Comparison of ENCODE assay signal across 24 cellular contexts in the genomic region with DNA sequence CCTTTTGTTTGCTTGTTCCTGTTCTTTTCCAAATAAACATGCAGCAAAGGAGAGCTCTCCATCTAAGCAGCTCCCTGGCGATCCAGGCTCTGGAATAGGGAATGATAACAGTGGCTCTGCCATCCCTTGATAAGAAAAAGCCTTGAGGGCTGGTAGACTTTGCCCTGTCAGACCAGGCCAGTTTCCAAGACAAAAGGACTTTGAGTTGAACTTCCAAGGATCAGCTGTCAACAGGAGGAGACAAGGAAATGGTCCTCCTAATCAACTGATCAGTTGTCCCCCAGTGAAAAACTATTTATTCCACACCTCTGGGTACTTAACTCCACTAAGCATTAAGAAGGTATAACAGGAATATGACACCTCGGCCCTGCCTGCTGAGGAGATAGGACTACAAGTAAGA.
A peak's percentile ranks its signal among the peaks of the same experiment; 100 is the strongest.
DNase-seq lines count a peak whose midpoint lies in the region; ATAC-seq and TF ChIP-seq lines count a peak whose summit lies in the region.
"Had no signal": no experiment of that assay in that cellular context is flagged by ENCODE, and none has a peak within 500 bp of the region (broad histone marks: within the 10 kb centered on the region; RNA-seq: fewer than 3 reads in every experiment).

No MANE protein-coding gene starts in this region.

- peak overlapping the region in 2 of 3 experiments; percentile 30 to 99 for H3K27ac Mint-ChIP-seq in nephron
- H3K27ac Mint-ChIP-seq: CD4-positive, alpha-beta T cell had no signal

- H3K27ac ChIP-seq in 22Rv1, result peak overlapping the region; percentile 46
- H3K27ac ChIP-seq in body of pancreas, result no peak overlapping the region
- H3K27ac ChIP-seq: BLaER1, HL-60, PC-9, SJSA1 had no signal

- peaks cover 0 to 7% of the 10 kb centered on the region in 2 donors for H3K36me3 ChIP-seq in body of pancreas (replicated peaks in 1 of 2; ENCODE audit: insufficient read depth in 1 of 2, low read depth in 2 of 2)
- H3K36me3 ChIP-seq: BLaER1, HAP-1 had no signal

- H3K4me3 ChIP-seq in body of pancreas, result no peak overlapping the region
- H3K4me3 ChIP-seq: BLaER1, HAP-1, MG63, PC-9, SJSA1 had no signal

- DNase-seq in left colon (no peak), body of pancreas (no peak), posterior cingulate gyrus (no peak), HuH-7 (ENCODE audit: low spot score) (no peak)
- DNase-seq: CD4-positive, alpha-beta T cell; GOT3; HFFc6; KBM-7; MG63; NCI-H1105 treated with DMSO at 0.1 percent for 48 hours; NCI-H146; NCI-H1930; NCI-H2227 treated with DMSO at 0.1 percent for 48 hours; NCI-H526 treated with DMSO at 0.1 percent for 48 hours; PC-9 had no signal

- H3K9me3 ChIP-seq in body of pancreas, result no peaks in the 10 kb centered on the region
- H3K9me3 ChIP-seq: BLaER1, HAP-1, MG63, SJSA1 had no signal

- 56 to 57% methylated on average over 2 of the region's 2 CpGs for WGBS in body of pancreas, 2 donors

- no peaks in the 10 kb centered on the region for H3K4me1 ChIP-seq in body of pancreas
- H3K4me1 ChIP-seq: BLaER1, HAP-1 had no signal

- no peak for ATAC-seq in SK-N-SH treated with all-trans-retinoic acid at 6 μM for 48 hours
- peak; percentile 72 for ATAC-seq in left colon
- no peak for ATAC-seq in body of pancreas
- ATAC-seq in GM19397 (IDR thresholded peaks at IDR 0.05; ENCODE audit: unreplicated experiment), result no peak
- ATAC-seq: Right ventricle myocardium inferior had no signal

- H3K4me1 Mint-ChIP-seq in nephron, result peaks cover 33% of the 10 kb centered on the region

- intact Hi-C loops in left colon (cut with DNase I, micrococcal nuclease) (no loop called here), body of pancreas (cut with DNase I) (no loop called here), posterior cingulate gyrus (cut with DNase I) (no loop called here)

- peaks cover 46% of the 10 kb centered on the region for H3K36me3 Mint-ChIP-seq in nephron (ENCODE audit: low read depth)

- H3K4me3 Mint-ChIP-seq in nephron, result no peak overlapping the region
- H3K4me3 Mint-ChIP-seq: CD4-positive, alpha-beta T cell; HFFc6 had no signal

- no peaks in the 10 kb centered on the region for H3K9me3 Mint-ChIP-seq in nephron
- H3K9me3 Mint-ChIP-seq: CD4-positive, alpha-beta T cell; HFFc6 had no signal

- TF ChIP-seq CTCF in 22Rv1 (IDR thresholded peaks at IDR 0.05), result no peak
- no peak for TF ChIP-seq CTCF in nephron (IDR thresholded peaks at IDR 0.05; ENCODE audit: unreplicated experiment in 3 of 3)
- TF ChIP-seq CTCF in body of pancreas (IDR thresholded peaks at IDR 0.05), result no peak

- H3K27me3 ChIP-seq in body of pancreas, result no peaks in the 10 kb centered on the region
- H3K27me3 ChIP-seq: BLaER1, MG63, SJSA1 had no signal

- H3K27me3 Mint-ChIP-seq in nephron (ENCODE audit: low read depth), result no peaks in the 10 kb centered on the region
- H3K27me3 Mint-ChIP-seq: CD4-positive, alpha-beta T cell had no signal

- no peak for TF ChIP-seq POLR2A in body of pancreas (IDR thresholded peaks at IDR 0.05)

TF ChIP-seq in SK-N-SH treated with all-trans-retinoic acid at 6 μM for 48 hours, 23 proteins besides CTCF, POLR2A, EP300 and RAD21:
- TF ChIP-seq ESRRG (CRISPR knock-in tag; IDR thresholded peaks at IDR 0.05) (no peak), BACH2 (CRISPR knock-in tag; IDR thresholded peaks at IDR 0.05; ENCODE audit: borderline replicate concordance) (no peak), ZC3H10 (CRISPR knock-in tag; IDR thresholded peaks at IDR 0.05) (no peak), TCF4 (CRISPR knock-in tag; IDR thresholded peaks at IDR 0.05; ENCODE audit: borderline replicate concordance) (peak; percentile 19; the same call in 1 of the 2 replicates)
- TF ChIP-seq, protein P1, sequence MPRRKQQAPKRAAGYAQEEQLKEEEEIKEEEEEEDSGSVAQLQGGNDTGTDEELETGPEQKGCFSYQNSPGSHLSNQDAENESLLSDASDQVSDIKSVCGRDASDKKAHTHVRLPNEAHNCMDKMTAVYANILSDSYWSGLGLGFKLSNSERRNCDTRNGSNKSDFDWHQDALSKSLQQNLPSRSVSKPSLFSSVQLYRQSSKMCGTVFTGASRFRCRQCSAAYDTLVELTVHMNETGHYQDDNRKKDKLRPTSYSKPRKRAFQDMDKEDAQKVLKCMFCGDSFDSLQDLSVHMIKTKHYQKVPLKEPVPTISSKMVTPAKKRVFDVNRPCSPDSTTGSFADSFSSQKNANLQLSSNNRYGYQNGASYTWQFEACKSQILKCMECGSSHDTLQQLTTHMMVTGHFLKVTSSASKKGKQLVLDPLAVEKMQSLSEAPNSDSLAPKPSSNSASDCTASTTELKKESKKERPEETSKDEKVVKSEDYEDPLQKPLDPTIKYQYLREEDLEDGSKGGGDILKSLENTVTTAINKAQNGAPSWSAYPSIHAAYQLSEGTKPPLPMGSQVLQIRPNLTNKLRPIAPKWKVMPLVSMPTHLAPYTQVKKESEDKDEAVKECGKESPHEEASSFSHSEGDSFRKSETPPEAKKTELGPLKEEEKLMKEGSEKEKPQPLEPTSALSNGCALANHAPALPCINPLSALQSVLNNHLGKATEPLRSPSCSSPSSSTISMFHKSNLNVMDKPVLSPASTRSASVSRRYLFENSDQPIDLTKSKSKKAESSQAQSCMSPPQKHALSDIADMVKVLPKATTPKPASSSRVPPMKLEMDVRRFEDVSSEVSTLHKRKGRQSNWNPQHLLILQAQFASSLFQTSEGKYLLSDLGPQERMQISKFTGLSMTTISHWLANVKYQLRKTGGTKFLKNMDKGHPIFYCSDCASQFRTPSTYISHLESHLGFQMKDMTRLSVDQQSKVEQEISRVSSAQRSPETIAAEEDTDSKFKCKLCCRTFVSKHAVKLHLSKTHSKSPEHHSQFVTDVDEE (CRISPR knock-in tag; IDR thresholded peaks at IDR 0.05), result no peak
